In the genomic region with DNA sequence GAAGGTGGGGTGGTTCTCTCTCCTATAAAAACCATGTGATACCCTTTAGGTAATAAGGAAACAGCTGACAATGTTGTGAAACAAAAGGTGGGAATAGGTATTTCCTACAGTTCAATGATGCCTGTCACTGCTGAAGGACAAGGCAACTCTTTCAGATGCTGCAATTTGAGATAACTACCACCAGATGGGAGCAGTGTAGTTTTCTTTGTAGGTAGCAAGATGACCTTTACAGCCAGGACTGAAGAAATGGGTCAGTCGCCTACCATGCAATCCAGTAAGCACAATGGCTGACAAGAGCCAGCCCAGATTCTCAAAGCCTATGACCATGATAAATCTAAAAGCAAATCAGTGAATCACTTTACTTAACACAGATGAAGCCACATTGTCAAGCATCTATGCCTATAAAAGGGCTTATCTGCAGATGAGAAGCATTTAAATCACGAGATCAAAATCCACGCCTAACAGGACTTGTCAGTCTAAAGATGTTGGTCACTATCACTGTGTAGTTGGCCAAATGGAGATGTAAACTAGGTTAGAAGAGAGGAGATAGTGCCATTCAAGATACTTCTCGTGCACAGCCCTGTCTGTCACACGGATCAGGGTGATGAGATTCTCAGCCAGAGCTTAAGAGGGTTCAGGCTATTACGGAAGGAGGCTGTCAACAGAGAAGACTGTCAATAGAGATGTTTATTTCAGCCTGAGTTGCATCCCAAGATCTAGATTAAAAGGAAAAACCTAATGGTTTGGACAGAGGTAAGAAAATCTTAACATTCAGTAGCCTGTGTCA, we compare ENCODE assay signal across 8 cellular contexts.
DNase-seq lines count a peak whose midpoint lies in the region; ATAC-seq and TF ChIP-seq lines count a peak whose summit lies in the region.

No MANE protein-coding gene starts in this region.

- no peak overlapping the region for H2AFZ ChIP-seq in DND-41 (ENCODE audit: low read depth, low read length)

- ATAC-seq in DND-41 (ENCODE audit: insufficient read depth, low read depth) (peak; percentile 54; the same call in 2 of the 3 replicates), GM21529 (IDR thresholded peaks at IDR 0.05; ENCODE audit: unreplicated experiment) (peak; percentile 75), activated B cell treated with CpG ODN at 0.5 μM for 24 hours (ENCODE audit: low read depth) (peak; percentile 42), sciatic nerve (peak; percentile 75)

- peaks cover 2% of the 10 kb centered on the region for H3K4me1 Mint-ChIP-seq in activated B cell treated with CpG ODN at 0.5 μM for 24 hours

- no peaks in the 10 kb centered on the region for H3K4me1 ChIP-seq in DND-41 (ENCODE audit: insufficient read depth, low read length)
- H3K4me1 ChIP-seq in cardiac muscle cell (ENCODE audit: low read depth) = peaks cover 41% of the 10 kb centered on the region

- H3K79me2 ChIP-seq in DND-41 (ENCODE audit: insufficient read depth, low read length) = peaks cover 97% of the 10 kb centered on the region

- CTCF ChIA-PET in activated B cell treated with CpG ODN at 0.5 μM for 24 hours (lab: Charles Lee) = interaction anchor here (0.6 to 1.7 kb wide), 3 partner anchors 86 to 157 kb away, joined by 3 to 8 read pairs (median 4); no protein-coding TSS in a partner anchor

- H3K9me3 ChIP-seq in DND-41 (ENCODE audit: insufficient read depth, low read length, severe bottlenecking) (no peaks in the 10 kb centered on the region), cardiac muscle cell (ENCODE audit: low read depth) (no peaks in the 10 kb centered on the region)

- H3K4me2 ChIP-seq in DND-41 (ENCODE audit: insufficient read depth, low read length) = no peak overlapping the region

- H3K27me3 Mint-ChIP-seq in activated B cell treated with CpG ODN at 0.5 μM for 24 hours = peaks cover 16% of the 10 kb centered on the region

- no peak overlapping the region for H3K4me3 ChIP-seq in DND-41 (ENCODE audit: low read depth in 1 of 2, low read length in 2 of 2)
- H3K4me3 ChIP-seq in cardiac muscle cell = no peak overlapping the region

- H3K9me3 Mint-ChIP-seq in activated B cell treated with CpG ODN at 0.5 μM for 24 hours = no peaks in the 10 kb centered on the region

- peaks cover 55% of the 10 kb centered on the region for H3K36me3 ChIP-seq in DND-41 (ENCODE audit: insufficient read depth, low read length)
- no peaks in the 10 kb centered on the region for H3K36me3 ChIP-seq in cardiac muscle cell

- no peaks in the 10 kb centered on the region for H3K36me3 Mint-ChIP-seq in activated B cell treated with CpG ODN at 0.5 μM for 24 hours (ENCODE audit: low read depth)

- peaks cover 63% of the 10 kb centered on the region for H4K20me1 ChIP-seq in DND-41 (ENCODE audit: insufficient read depth, low read length)

- TF ChIP-seq CTCF in DND-41 (IDR thresholded peaks at IDR 0.05; ENCODE audit: borderline replicate concordance, extremely low read depth, low read length, poor library complexity, severe bottlenecking) (peak; percentile 61), activated B cell treated with CpG ODN at 0.5 μM for 24 hours (IDR thresholded peaks at IDR 0.05) (peak; percentile 45), cardiac muscle cell (IDR thresholded peaks at IDR 0.05; ENCODE audit: low read depth, low read length) (peak; percentile 56)

- no peak overlapping the region for H3K27ac Mint-ChIP-seq in activated B cell treated with CpG ODN at 0.5 μM for 24 hours

- H3K27me3 ChIP-seq in DND-41 (ENCODE audit: insufficient read depth, low read length, poor library complexity) = no peaks in the 10 kb centered on the region
- H3K27me3 ChIP-seq in cardiac muscle cell = no peaks in the 10 kb centered on the region

- H3K9ac ChIP-seq in DND-41 (ENCODE audit: low read depth, low read length) = no peak overlapping the region

- DNase-seq in DND-41 (no peak), NCI-H2029 (lab: John Stamatoyannopoulos, UW) (peak; percentile 25), activated B cell treated with CpG ODN at 0.5 μM for 24 hours (no peak), cardiac muscle cell (ENCODE audit: low read depth in 1 of 2, low spot score in 1 of 2) (peak; percentile 63 to 72), sciatic nerve (ENCODE audit: low spot score) (no peak), NCI-H2081 treated with DMSO at 0.1 percent for 48 hours (lab: John Stamatoyannopoulos, UW) (no peak)
- DNase-seq in stimulated activated CD4-positive, alpha-beta T cell treated with anti-CD3 and anti-CD28 coated beads, Interleukin-2, amount 100 ng/mL, for 48 hours = no peak

- intact Hi-C loops in activated B cell treated with CpG ODN at 0.5 μM for 24 hours (cut with micrococcal nuclease) (loop anchor here (1.0 kb wide), 2 partner anchors 154 to 257 kb away; no protein-coding TSS in a partner anchor), sciatic nerve (cut with DNase I) (loop anchor here (5.0 kb wide), 1 partner anchor 152 kb away; no protein-coding TSS in a partner anchor)

- POLR2A ChIA-PET in activated B cell treated with CpG ODN at 0.5 μM for 24 hours (lab: Charles Lee) = no interaction called here

- H3K27ac ChIP-seq in DND-41 (ENCODE audit: low read length) = no peak overlapping the region
- peak overlapping the region; percentile 29 for H3K27ac ChIP-seq in cardiac muscle cell

- H3K4me3 Mint-ChIP-seq in activated B cell treated with CpG ODN at 0.5 μM for 24 hours = no peak overlapping the region

Comparison
In these comparisons a context has a peak if more than half of its experiments do, and no peak if none do; other contexts are left out.
1. DNase-seq: peak in NCI-H2029 (single experiment) and cardiac muscle cell (2 of 2); none in DND-41 (single experiment), activated B cell treated with CpG ODN at 0.5 μM for 24 hours (single experiment), sciatic nerve (single experiment), NCI-H2081 treated with DMSO at 0.1 percent for 48 hours (single experiment) and stimulated activated CD4-positive, alpha-beta T cell treated with anti-CD3 and anti-CD28 coated beads, Interleukin-2, amount 100 ng/mL, for 48 hours (0 of 2).
2. Peak in every context shown above with its lines, with median percentiles within 50 percentile points of each other: ATAC-seq and CTCF ChIP-seq.